In genomic region chr11:120924109-120924508, GRCh38 we compare ENCODE assay signal across 23 cellular contexts.
A peak's percentile ranks its signal among the peaks of the same experiment; 100 is the strongest.
DNase-seq lines count a peak whose midpoint lies in the region; ATAC-seq, FAIRE-seq and TF ChIP-seq lines count a peak whose summit lies in the region.
"Had no signal": no experiment of that assay in that cellular context is flagged by ENCODE, and none has a peak within 500 bp of the region (broad histone marks: within the 10 kb centered on the region; RNA-seq: fewer than 3 reads in every experiment).

No MANE protein-coding gene starts in this region.

- no peak for ATAC-seq in HG03097 (IDR thresholded peaks at IDR 0.05; ENCODE audit: low FRiP score, unreplicated experiment)
- ATAC-seq: A549; CD8-positive, alpha-beta T cell had no signal

- no peaks in the 10 kb centered on the region for H3K9me3 Mint-ChIP-seq in immature natural killer cell
- H3K9me3 Mint-ChIP-seq: CD4-positive, CD25-positive, alpha-beta regulatory T cell; CD8-positive, alpha-beta T cell had no signal

- no peak overlapping the region for H3K9ac ChIP-seq in BLaER1 treated with 17β-estradiol and CSF1 and Interleukin-3, amounts not matched to agents 10 nM and 100 nM
- H3K9ac ChIP-seq: GM23248 had no signal

- no peak overlapping the region for H3K4me3 Mint-ChIP-seq in immature natural killer cell
- H3K4me3 Mint-ChIP-seq: CD4-positive, CD25-positive, alpha-beta regulatory T cell; CD8-positive, alpha-beta T cell had no signal

- H3K4me1 Mint-ChIP-seq in immature natural killer cell: peaks cover 43 to 61% of the 10 kb centered on the region in 2 donors
- H3K4me1 Mint-ChIP-seq: CD4-positive, CD25-positive, alpha-beta regulatory T cell had no signal

- H3K27ac Mint-ChIP-seq in immature natural killer cell: peak overlapping the region in 4 of 6 donors; percentile 40 to 67 (median 50)
- H3K27ac Mint-ChIP-seq: CD4-positive, CD25-positive, alpha-beta regulatory T cell; CD8-positive, alpha-beta T cell had no signal

- FAIRE-seq in D721Med (lab: Jason Lieb, UNC): no peak
- FAIRE-seq: A549, GM19239, H1 had no signal

- TF ChIP-seq CTCF in D721Med (IDR thresholded peaks at IDR 0.05; ENCODE audit: insufficient read depth, missing control alignments): no peak

- no peaks in the 10 kb centered on the region; a peak in 1 of 22 replicates for H4K20me1 ChIP-seq in BLaER1 treated with 17β-estradiol and CSF1 and Interleukin-3, amounts not matched to agents 10 nM and 100 nM

- H3K36me3 ChIP-seq in BLaER1 treated with 17β-estradiol and CSF1 and Interleukin-3, amounts not matched to agents 10 nM and 100 nM: no peaks in the 10 kb centered on the region
- H3K36me3 ChIP-seq: BE2C had no signal

- no peak overlapping the region for H3K27ac ChIP-seq in BLaER1 treated with 17β-estradiol and CSF1 and Interleukin-3, amounts not matched to agents 10 nM and 100 nM
- H3K27ac ChIP-seq: A549, C4-2B, GM23248 had no signal

- peaks cover 0 to 12% (median 9%) of the 10 kb centered on the region in 10 experiments; a peak in 14 of 20 replicates for H3K4me1 ChIP-seq in BLaER1 treated with 17β-estradiol and CSF1 and Interleukin-3, amounts not matched to agents 10 nM and 100 nM
- H3K4me1 ChIP-seq: A549, BE2C, Caco-2 had no signal

- H3K4me2 ChIP-seq in BLaER1 treated with 17β-estradiol and CSF1 and Interleukin-3, amounts not matched to agents 10 nM and 100 nM: peak overlapping the region in 8 of 11 experiments; percentile 28 to 63 (median 52); a peak in 15 of 22 replicates
- H3K4me2 ChIP-seq: A549 had no signal

- H3K4me3 ChIP-seq in BLaER1 treated with 17β-estradiol and CSF1 and Interleukin-3, amounts not matched to agents 10 nM and 100 nM: no peak overlapping the region
- H3K4me3 ChIP-seq: A549, GM23248 had no signal

- no peaks in the 10 kb centered on the region for H3K27me3 ChIP-seq in BLaER1 treated with 17β-estradiol and CSF1 and Interleukin-3, amounts not matched to agents 10 nM and 100 nM
- H3K27me3 ChIP-seq: BE2C had no signal

- H3K9me3 ChIP-seq in BLaER1 treated with 17β-estradiol and CSF1 and Interleukin-3, amounts not matched to agents 10 nM and 100 nM (replicated peaks in 1 of 11): no peaks in the 10 kb centered on the region
- H3K9me3 ChIP-seq: A549, BE2C, Caco-2 had no signal

- peak; percentile 25 for DNase-seq in NCI-H446 treated with DMSO at 0.1 percent for 48 hours (lab: John Stamatoyannopoulos, UW)
- DNase-seq in immature natural killer cell: no peak
- no peak for DNase-seq in NCI-H2029 treated with DMSO at 0.1 percent for 48 hours (lab: John Stamatoyannopoulos, UW)
- DNase-seq in D721Med (ENCODE audit: insufficient read length, low spot score): no peak
- DNase-seq: 8988T; ACHN; AML-193; BE2C; Caco-2; CD4-positive, CD25-positive, alpha-beta regulatory T cell; CD8-positive, alpha-beta T cell; DMS53; DMS79 treated with DMSO at 0.1 percent for 48 hours; GF-D8; GM23248; H7; HCEC 1CT had no signal

- peaks cover 0 to 17% (median 6%) of the 10 kb centered on the region in 3 donors for H3K36me3 Mint-ChIP-seq in immature natural killer cell
- H3K36me3 Mint-ChIP-seq: CD4-positive, CD25-positive, alpha-beta regulatory T cell; CD8-positive, alpha-beta T cell had no signal

- peaks cover 2 to 4% (median 2%) of the 10 kb centered on the region in 3 donors for H3K27me3 Mint-ChIP-seq in immature natural killer cell (ENCODE audit: low read depth in 3 of 3)
- H3K27me3 Mint-ChIP-seq: CD4-positive, CD25-positive, alpha-beta regulatory T cell had no signal
